In genomic region chr14:91877376-91877775, GRCh38 we compare ENCODE assay signal across 26 cellular contexts.
"Had no signal": no experiment of that assay in that cellular context is flagged by ENCODE, and none has a peak within 500 bp of the region (broad histone marks: within the 10 kb centered on the region; RNA-seq: fewer than 3 reads in every experiment).

No MANE protein-coding gene starts in this region.

- H3K27ac ChIP-seq: cardiac muscle cell, hepatocyte, spleen, upper lobe of left lung, WERI-Rb-1 had no signal

- H3K27me3 ChIP-seq: cardiac muscle cell, hepatocyte, spleen, upper lobe of left lung had no signal

- H3K27ac Mint-ChIP-seq: activated naive CD4-positive, alpha-beta T cell treated with anti-CD3 and anti-CD28 coated beads, Interleukin-2, amount 50 U/mL, for 72 hours; activated T-cell treated with anti-CD3 and anti-CD28 coated beads, Interleukin-2, amount 50 U/mL, for 72 hours; mesothelial cell of epicardium; nephron progenitor cell had no signal

- ATAC-seq: activated naive CD4-positive, alpha-beta T cell treated with anti-CD3 and anti-CD28 coated beads, Interleukin-2, amount 50 U/mL, for 72 hours; activated T-cell treated with anti-CD3 and anti-CD28 coated beads, Interleukin-2, amount 50 U/mL, for 72 hours; left lobe of liver; stimulated activated naive CD8-positive, alpha-beta T cell treated with anti-CD3 and anti-CD28 coated beads, Interleukin-15, Interleukin-2, amounts not matched to agents 100 U/mL and 50 U/mL, for 24 hours had no signal

- DNase-seq: activated CD4-positive, alpha-beta T cell treated with anti-CD3 and anti-CD28 coated beads for 1 hour; activated CD8-positive, alpha-beta memory T cell treated with anti-CD3 and anti-CD28 coated beads for 24 hours; activated CD8-positive, alpha-beta memory T cell treated with anti-CD3 and anti-CD28 coated beads, Interleukin-2, amount 50 U/mL, for 48 hours; activated effector memory CD4-positive, alpha-beta T cell treated with anti-CD3 and anti-CD28 coated beads, Interleukin-2, amount 50 U/mL, for 16 hours; activated T-cell treated with anti-CD3 and anti-CD28 coated beads, Interleukin-2, amount 50 U/mL, for 72 hours; amniotic stem cell; dermis blood vessel endothelial cell; effector memory CD4-positive, alpha-beta T cell; foreskin fibroblast; islet precursor cell; nephron progenitor cell; nucleus accumbens; retina; spleen; stimulated activated CD8-positive, alpha-beta memory T cell treated with anti-CD3 and anti-CD28 coated beads, Interleukin-4, amount 100 ng/mL, for 48 hours; stimulated activated naive CD8-positive, alpha-beta T cell treated with anti-CD3 and anti-CD28 coated beads, Interleukin-15, Interleukin-2, amounts not matched to agents 100 U/mL and 50 U/mL, for 24 hours; substantia nigra; upper lobe of left lung; WERI-Rb-1 had no signal

- H3K4me2 ChIP-seq: hepatocyte had no signal

- H3K4me3 ChIP-seq: cardiac muscle cell, hepatocyte, lung, spleen, upper lobe of left lung had no signal

- H3K4me3 Mint-ChIP-seq: activated T-cell treated with anti-CD3 and anti-CD28 coated beads, Interleukin-2, amount 50 U/mL, for 72 hours; mesothelial cell of epicardium; nephron progenitor cell; T-helper 1 cell treated with Interleukin-12 subunit alpha and Interleukin-12 subunit beta and Interleukin-4 antibody, amounts not matched to agents 30 μg/mL and 1 μg/mL, for 36 hours had no signal

- H3K9me3 Mint-ChIP-seq: activated naive CD4-positive, alpha-beta T cell treated with anti-CD3 and anti-CD28 coated beads, Interleukin-2, amount 50 U/mL, for 72 hours; activated T-cell treated with anti-CD3 and anti-CD28 coated beads, Interleukin-2, amount 50 U/mL, for 72 hours; mesothelial cell of epicardium; nephron progenitor cell; T-helper 1 cell treated with Interleukin-12 subunit alpha and Interleukin-12 subunit beta and Interleukin-4 antibody, amounts not matched to agents 30 μg/mL and 1 μg/mL, for 36 hours had no signal

- H3K4me1 Mint-ChIP-seq: mesothelial cell of epicardium had no signal

- H3K79me2 ChIP-seq: hepatocyte had no signal

- H3K36me3 ChIP-seq: cardiac muscle cell, WERI-Rb-1 had no signal

- H3K36me3 Mint-ChIP-seq: activated naive CD4-positive, alpha-beta T cell treated with anti-CD3 and anti-CD28 coated beads, Interleukin-2, amount 50 U/mL, for 72 hours had no signal

- H3K9me3 ChIP-seq: spleen, upper lobe of left lung had no signal
